Comparison of ENCODE assay signal across 9 cellular contexts in genomic region chr1:51622455-51622913, GRCh38. TPM values are rescaled to one million over a fixed set of nuclear protein-coding genes. Genes with fewer than 3 reads are reported as not detected.
DNase-seq lines count a peak whose midpoint lies in the region; ATAC-seq and TF ChIP-seq lines count a peak whose summit lies in the region.
"Had no signal": no experiment of that assay in that cellular context is flagged by ENCODE, and none has a peak within 500 bp of the region (broad histone marks: within the 10 kb centered on the region; RNA-seq: fewer than 3 reads in every experiment).

No MANE protein-coding gene starts in this region.

- no peaks in the 10 kb centered on the region for H3K9me3 ChIP-seq in CD8-positive, alpha-beta memory T cell (ENCODE audit: low read length)
- H3K9me3 ChIP-seq in HUES48 (ENCODE audit: control insufficient read depth, insufficient read depth, low read length) (no peaks in the 10 kb centered on the region), Panc1 (ENCODE audit: control insufficient read depth, insufficient read depth, low read depth, low read length) (no peaks in the 10 kb centered on the region), esophagus muscularis mucosa (no peaks in the 10 kb centered on the region)

- H3K4me1 ChIP-seq in CD8-positive, alpha-beta memory T cell (ENCODE audit: insufficient read depth, low read length), result peaks cover 10% of the 10 kb centered on the region
- H3K4me1 ChIP-seq in HUES48 (ENCODE audit: control insufficient read depth, insufficient read depth, low read length), result peaks cover 21% of the 10 kb centered on the region
- peaks cover 56% of the 10 kb centered on the region for H3K4me1 ChIP-seq in Panc1 (ENCODE audit: control insufficient read depth, insufficient read depth, low read length)
- H3K4me1 ChIP-seq in esophagus muscularis mucosa, result peaks cover 47 to 93% (median 82%) of the 10 kb centered on the region in 4 donors

- TF ChIP-seq POLR2A in esophagus muscularis mucosa (IDR thresholded peaks at IDR 0.05; ENCODE audit: low read depth), result no peak

- intact Hi-C loops in Panc1 (cut with micrococcal nuclease; ENCODE audit: unreplicated experiment) (no loop called here), esophagus muscularis mucosa (cut with DNase I) (no loop called here)

- WGBS in esophagus muscularis mucosa, result 44% methylated on average over 2 of the region's 2 CpGs

- peak overlapping the region; percentile 18 for H3K27ac ChIP-seq in CD8-positive, alpha-beta memory T cell (ENCODE audit: low read depth, low read length)
- peak overlapping the region; percentile 54 for H3K27ac ChIP-seq in HUES48 (ENCODE audit: low read depth, low read length)
- peak overlapping the region; percentile 75 for H3K27ac ChIP-seq in Panc1 (ENCODE audit: low read length)
- H3K27ac ChIP-seq in esophagus muscularis mucosa (replicated peaks in 1 of 4), result peak overlapping the region; percentile 15 to 54 (median 33)

- H3K36me3 ChIP-seq in CD8-positive, alpha-beta memory T cell (ENCODE audit: insufficient read depth, low read length), result no peaks in the 10 kb centered on the region
- H3K36me3 ChIP-seq in HUES48 (ENCODE audit: control insufficient read depth, insufficient read depth, low read length), result no peaks in the 10 kb centered on the region
- H3K36me3 ChIP-seq in Panc1 (ENCODE audit: control insufficient read depth, insufficient read depth, low read length), result no peaks in the 10 kb centered on the region
- no peaks in the 10 kb centered on the region for H3K36me3 ChIP-seq in esophagus muscularis mucosa

- BruUV-seq in Panc1 (replicated peaks; lab: Mats Ljungman, UMichigan), result no TSS peak

- peaks cover 0 to 4% (median 0%) of the 10 kb centered on the region in 3 donors for H3K36me3 Mint-ChIP-seq in CD8-positive, alpha-beta memory T cell

- POLR2A ChIA-PET in CD8-positive, alpha-beta memory T cell (lab: Charles Lee), result no interaction called here
- POLR2A ChIA-PET in Panc1 (lab: Charles Lee), result no interaction called here

- no peaks in the 10 kb centered on the region for H3K27me3 ChIP-seq in CD8-positive, alpha-beta memory T cell (ENCODE audit: insufficient read depth, low read length, poor library complexity, severe bottlenecking)
- H3K27me3 ChIP-seq in HUES48 (ENCODE audit: control insufficient read depth, insufficient read depth, low read length) (no peaks in the 10 kb centered on the region), Panc1 (ENCODE audit: control insufficient read depth, insufficient read depth, low read length) (no peaks in the 10 kb centered on the region), esophagus muscularis mucosa (no peaks in the 10 kb centered on the region)

- CTCF ChIA-PET in CD8-positive, alpha-beta memory T cell (lab: Charles Lee), result no interaction called here
- CTCF ChIA-PET in Panc1 (lab: Charles Lee), result no interaction called here

- ATAC-seq in Panc1 (peak; percentile 77), GM21390 (IDR thresholded peaks at IDR 0.05; ENCODE audit: unreplicated experiment) (no peak)

- TF ChIP-seq CTCF in Panc1 (IDR thresholded peaks at IDR 0.05), result no peak
- no peak for TF ChIP-seq CTCF in esophagus muscularis mucosa (IDR thresholded peaks at IDR 0.05)

- H3K27me3 Mint-ChIP-seq in CD8-positive, alpha-beta memory T cell, result no peaks in the 10 kb centered on the region

- peak overlapping the region in 1 of 7 donors; percentile 8 for H3K4me3 Mint-ChIP-seq in CD8-positive, alpha-beta memory T cell

- peaks cover 40 to 76% (median 58%) of the 10 kb centered on the region in 3 donors for H3K4me1 Mint-ChIP-seq in CD8-positive, alpha-beta memory T cell

- H3K4me3 ChIP-seq in CD8-positive, alpha-beta memory T cell (ENCODE audit: low read length), result no peak overlapping the region
- no peak overlapping the region for H3K4me3 ChIP-seq in HUES48 (ENCODE audit: low read depth, low read length)
- H3K4me3 ChIP-seq in Panc1 (ENCODE audit: low read depth in 2 of 2, low read length in 2 of 2), result no peak overlapping the region
- no peak overlapping the region for H3K4me3 ChIP-seq in esophagus muscularis mucosa

- in situ Hi-C loops in Panc1 (cut with HindIII; ENCODE audit: low pct_unique_long_range_greater_than_20kb, low sequenced_read_pairs), result no loop called here

- TF ChIP-seq EP300 in esophagus muscularis mucosa (IDR thresholded peaks at IDR 0.05), result no peak

- H3K9ac ChIP-seq in HUES48 (ENCODE audit: low read depth, low read length), result no peak overlapping the region

- H3K9me3 Mint-ChIP-seq in CD8-positive, alpha-beta memory T cell, result no peaks in the 10 kb centered on the region
- H3K9me3 Mint-ChIP-seq: activated naive CD4-positive, alpha-beta T cell treated with anti-CD3 and anti-CD28 coated beads, Interleukin-2, amount 50 U/mL, for 72 hours had no signal

- no peak for DNase-seq in CD8-positive, alpha-beta memory T cell
- DNase-seq in Panc1 (ENCODE audit: low read depth, low spot score), result peak; percentile 48
- DNase-seq in esophagus muscularis mucosa (ENCODE audit: extremely low spot score), result no peak
- DNase-seq in renal cortical epithelial cell (ENCODE audit: low read depth), result peak; percentile 96
- no peak for DNase-seq in NK-92 (lab: John Stamatoyannopoulos, UW; ENCODE audit: unreplicated experiment)
- DNase-seq in globus pallidus (ENCODE audit: low spot score), result no peak

- no peak overlapping the region for H3K27ac Mint-ChIP-seq in CD8-positive, alpha-beta memory T cell

RNA-seq across cellular contexts. Expression of gene OSBPL9, which starts 5.6 kb away (rescaled TPM):
- total RNA-seq in CD8-positive, alpha-beta memory T cell, result 10 to 100 TPM; 43.4 to 48.0 TPM
- 47.6 TPM for polyA plus RNA-seq in CD8-positive, alpha-beta memory T cell
- 85.5 TPM for total RNA-seq in Panc1 (2021; ENCODE audit: unreplicated experiment)
- polyA plus RNA-seq in Panc1 (2012; ENCODE audit: insufficient read length), result 63.5 TPM
- total RNA-seq in esophagus muscularis mucosa, result 10 to 100 TPM; 66.8 to 84.5 (median 75.9) TPM
- total RNA-seq in renal cortical epithelial cell, result 114 and 165 TPM in 2 replicates

Comparison
In these comparisons a context has a peak if more than half of its experiments do, and no peak if none do; other contexts are left out.
1. DNase-seq: peak in Panc1 (single experiment) and renal cortical epithelial cell (single experiment); none in CD8-positive, alpha-beta memory T cell (0 of 5), esophagus muscularis mucosa (single experiment), NK-92 (single experiment) and globus pallidus (single experiment).
2. H3K27ac ChIP-seq: peak in every context shown above with its lines; median percentile 75 in Panc1; 54 in HUES48; 33 in esophagus muscularis mucosa; 18 in CD8-positive, alpha-beta memory T cell.